Comparison of ENCODE assay signal across 1 cellular context in the genomic region with DNA sequence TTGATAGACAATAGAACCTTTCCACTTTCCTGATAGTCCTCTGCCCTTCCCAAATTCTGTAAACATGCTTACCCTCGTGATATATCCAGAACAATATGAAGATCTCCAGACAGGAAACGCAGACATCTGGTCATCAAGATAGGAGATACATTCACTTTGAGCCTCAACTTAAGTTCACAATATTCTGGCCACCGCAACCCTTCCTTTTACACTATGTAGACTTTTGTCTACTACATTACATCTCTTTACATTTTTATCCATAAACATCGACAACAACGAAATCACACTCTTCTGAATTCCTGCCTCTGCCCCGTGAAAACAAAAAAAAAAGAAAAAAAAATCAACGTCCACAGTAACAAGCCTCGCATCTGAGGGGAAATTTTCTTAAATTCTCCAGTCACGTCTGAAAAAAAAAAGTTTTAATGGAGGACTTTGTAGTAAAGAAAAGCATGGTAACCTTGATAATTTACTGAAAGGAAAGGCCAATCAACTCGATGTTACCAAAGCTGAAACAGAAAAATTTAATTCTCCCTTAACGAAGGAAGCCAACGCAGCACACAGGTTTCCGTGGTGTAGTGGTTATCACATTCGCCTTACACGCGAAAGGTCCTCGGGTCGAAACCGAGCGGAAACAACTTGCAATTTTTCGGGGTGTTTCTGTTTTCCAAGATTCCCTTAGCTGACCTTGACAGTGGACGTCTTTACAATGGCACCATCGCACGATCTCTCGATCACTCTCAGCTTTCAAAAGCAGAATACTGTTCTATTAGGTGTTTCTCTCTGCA.
TF ChIP-seq lines count a peak whose summit lies in the region.

No MANE protein-coding gene starts in this region.

TF ChIP-seq in SK-N-SH treated with all-trans-retinoic acid at 6 μM for 48 hours, 23 proteins besides CTCF, POLR2A, EP300 and RAD21 (continued from another document):
- TF ChIP-seq, protein P1, sequence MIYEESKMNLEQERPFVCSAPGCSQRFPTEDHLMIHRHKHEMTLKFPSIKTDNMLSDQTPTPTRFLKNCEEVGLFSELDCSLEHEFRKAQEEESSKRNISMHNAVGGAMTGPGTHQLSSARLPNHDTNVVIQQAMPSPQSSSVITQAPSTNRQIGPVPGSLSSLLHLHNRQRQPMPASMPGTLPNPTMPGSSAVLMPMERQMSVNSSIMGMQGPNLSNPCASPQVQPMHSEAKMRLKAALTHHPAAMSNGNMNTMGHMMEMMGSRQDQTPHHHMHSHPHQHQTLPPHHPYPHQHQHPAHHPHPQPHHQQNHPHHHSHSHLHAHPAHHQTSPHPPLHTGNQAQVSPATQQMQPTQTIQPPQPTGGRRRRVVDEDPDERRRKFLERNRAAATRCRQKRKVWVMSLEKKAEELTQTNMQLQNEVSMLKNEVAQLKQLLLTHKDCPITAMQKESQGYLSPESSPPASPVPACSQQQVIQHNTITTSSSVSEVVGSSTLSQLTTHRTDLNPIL (CRISPR knock-in tag; IDR thresholded peaks at IDR 0.05; ENCODE audit: low read depth): no peak
- TF ChIP-seq SNAI2 (CRISPR knock-in tag; IDR thresholded peaks at IDR 0.05) (no peak), ESRRG (CRISPR knock-in tag; IDR thresholded peaks at IDR 0.05) (no peak), CSDC2 (CRISPR knock-in tag; IDR thresholded peaks at IDR 0.05) (no peak), TCF4 (CRISPR knock-in tag; IDR thresholded peaks at IDR 0.05; ENCODE audit: borderline replicate concordance) (no peak), RARB (CRISPR knock-in tag; IDR thresholded peaks at IDR 0.05) (no peak), ZFP3 (CRISPR knock-in tag; IDR thresholded peaks at IDR 0.05) (no peak), ZC3H10 (CRISPR knock-in tag; IDR thresholded peaks at IDR 0.05) (no peak), OSR1 (CRISPR knock-in tag; IDR thresholded peaks at IDR 0.05) (no peak), ZNF8 (CRISPR knock-in tag; IDR thresholded peaks at IDR 0.05) (no peak)
TF ChIP-seq in SK-N-SH treated with all-trans-retinoic acid at 6 μM for 48 hours: peak in this region for 0.
